13 cellular contexts compared by ENCODE assay signal in genomic region chr18:48079885-48080284, GRCh38.
DNase-seq lines count a peak whose midpoint lies in the region; ATAC-seq and TF ChIP-seq lines count a peak whose summit lies in the region.
"Had no signal": no experiment of that assay in that cellular context is flagged by ENCODE, and none has a peak within 500 bp of the region (broad histone marks: within the 10 kb centered on the region; RNA-seq: fewer than 3 reads in every experiment).

No MANE protein-coding gene starts in this region.

- no peak for ATAC-seq in GM19467 (IDR thresholded peaks at IDR 0.05; ENCODE audit: unreplicated experiment)

- H3K27ac ChIP-seq in BLaER1 (no peak overlapping the region), H9 (ENCODE audit: insufficient read length, low read depth, low read length) (no peak overlapping the region), WERI-Rb-1 (peak overlapping the region; percentile 52), neural cell (ENCODE audit: low read length) (peak overlapping the region; percentile 71)

- H2BK120ac ChIP-seq in H9 (ENCODE audit: low read depth, low read length, poor library complexity, severe bottlenecking): no peak overlapping the region

- no peak overlapping the region for H2BK15ac ChIP-seq in H9 (ENCODE audit: low read depth, low read length)

- H4K20me1 ChIP-seq in BLaER1: no peaks in the 10 kb centered on the region
- H4K20me1 ChIP-seq in H9 (ENCODE audit: control insufficient read depth, insufficient read depth, insufficient read length): no peaks in the 10 kb centered on the region
- H4K20me1 ChIP-seq in neural cell (ENCODE audit: insufficient read depth): no peaks in the 10 kb centered on the region

- H3K9ac ChIP-seq in BLaER1 (no peak overlapping the region), H9 (ENCODE audit: extremely low read depth, insufficient read length, low read length) (no peak overlapping the region), neural cell (ENCODE audit: low read length) (peak overlapping the region; percentile 47)

- peak overlapping the region in 2 of 3 experiments; percentile 31 to 73; a peak in 2 of 7 replicates for H3K27ac Mint-ChIP-seq in H9

- H3K4me3 Mint-ChIP-seq in H9: peak overlapping the region in 1 of 2 experiments; percentile 4; a peak in 1 of 5 replicates

- no peaks in the 10 kb centered on the region for H3K79me1 ChIP-seq in H9 (ENCODE audit: insufficient read depth, low read depth, low read length, poor library complexity, severe bottlenecking)

- H2BK5ac ChIP-seq in H9 (ENCODE audit: insufficient read length, low read length): no peak overlapping the region

- H3K4me3 ChIP-seq in BLaER1: no peak overlapping the region
- H3K4me3 ChIP-seq in WERI-Rb-1 (ENCODE audit: low read depth, low read length): no peak overlapping the region
- H3K4me3 ChIP-seq in neural cell (ENCODE audit: low read length): peak overlapping the region; percentile 36

- no peak overlapping the region for H2BK12ac ChIP-seq in H9 (ENCODE audit: insufficient read length, low read depth, low read length)

- peak; percentile 97 for TF ChIP-seq EP300 in neural cell (conservative IDR thresholded peaks at IDR 0.05; ENCODE audit: poor library complexity, severe bottlenecking)

- H3K9me3 ChIP-seq in BLaER1: no peaks in the 10 kb centered on the region
- H3K9me3 ChIP-seq in H9 (ENCODE audit: control insufficient read depth, low read depth, low read length): no peaks in the 10 kb centered on the region
- H3K9me3 ChIP-seq in WERI-Rb-1 (ENCODE audit: severe bottlenecking): no peaks in the 10 kb centered on the region
- no peaks in the 10 kb centered on the region for H3K9me3 ChIP-seq in neural cell (ENCODE audit: low read length)
- H3K9me3 ChIP-seq: Caco-2 had no signal

- H3K9me3 Mint-ChIP-seq in H9: no peaks in the 10 kb centered on the region; a peak in 1 of 5 replicates

- H3K23ac ChIP-seq in H9 (ENCODE audit: insufficient read length, low read depth, low read length): no peak overlapping the region

- WGBS in H9 (ENCODE audit: extremely low coverage, insufficient read length, low lambda C conversion rate): no CpG with 5 or more reads among the region's 5 CpGs

- H3F3A ChIP-seq in neural cell (ENCODE audit: insufficient read depth, low read length, poor library complexity, severe bottlenecking): no peaks in the 10 kb centered on the region

- no peak overlapping the region for H3K14ac ChIP-seq in H9 (ENCODE audit: insufficient read depth, low read length)

- H3K4me1 Mint-ChIP-seq in H9: peaks cover 16 to 27% of the 10 kb centered on the region in 2 experiments

- no peak overlapping the region for H2BK20ac ChIP-seq in H9 (ENCODE audit: low read depth, low read length, poor library complexity, severe bottlenecking)

- no peak overlapping the region for H4K5ac ChIP-seq in H9 (ENCODE audit: insufficient read length, low read depth, low read length)

- no peak overlapping the region for H4K8ac ChIP-seq in H9 (replicated peaks; ENCODE audit: insufficient read length, low read depth, low read length)

- H3K4me2 ChIP-seq in BLaER1 (peak overlapping the region; percentile 47), H9 (ENCODE audit: insufficient read depth, insufficient read length, low read length) (no peak overlapping the region), neural cell (ENCODE audit: low read length) (peak overlapping the region; percentile 11)

- H3K23me2 ChIP-seq in H9 (ENCODE audit: insufficient read length, low read depth, low read length, poor library complexity, severe bottlenecking): no peaks in the 10 kb centered on the region

- H4K91ac ChIP-seq in H9 (ENCODE audit: insufficient read length, low read depth, low read length): no peak overlapping the region

- H3K79me2 ChIP-seq in H9 (ENCODE audit: insufficient read depth, low read length) (no peaks in the 10 kb centered on the region), neural cell (replicated peaks; ENCODE audit: insufficient read depth, low read length) (no peaks in the 10 kb centered on the region)

- H3K4ac ChIP-seq in H9 (ENCODE audit: low read depth, low read length): no peak overlapping the region

- peaks cover 2% of the 10 kb centered on the region for H3K27me3 Mint-ChIP-seq in H9 (ENCODE audit: low read depth)

- no peak for DNase-seq in H9
- DNase-seq in WERI-Rb-1: peak; percentile 86
- DNase-seq in DMS79 treated with DMSO at 0.1 percent for 48 hours (lab: John Stamatoyannopoulos, UW): no peak
- no peak for DNase-seq in superior temporal gyrus (ENCODE audit: extremely low spot score)
- DNase-seq: ACHN, AML-193, Caco-2, DMS53, NCI-H1105, NCI-H187 had no signal

- H3K4me1 ChIP-seq in BLaER1: peaks cover 12% of the 10 kb centered on the region
- peaks cover 6% of the 10 kb centered on the region; the same call in 1 of the 2 replicates for H3K4me1 ChIP-seq in H9 (ENCODE audit: insufficient read depth, low read length)
- H3K4me1 ChIP-seq: Caco-2 had no signal

- H3K36me3 ChIP-seq in BLaER1 (no peaks in the 10 kb centered on the region), WERI-Rb-1 (no peaks in the 10 kb centered on the region), neural cell (ENCODE audit: insufficient read depth, low read length) (no peaks in the 10 kb centered on the region)

- no peak overlapping the region for H3K56ac ChIP-seq in H9 (ENCODE audit: insufficient read length, low read depth, low read length)

- H3K18ac ChIP-seq in H9 (ENCODE audit: insufficient read length, low read depth, low read length): no peak overlapping the region

- TF ChIP-seq RAD21 in neural cell (conservative IDR thresholded peaks at IDR 0.05): peak; percentile 46

- TF ChIP-seq CTCF in H9 (conservative IDR thresholded peaks at IDR 0.05) (no peak), WERI-Rb-1 (IDR thresholded peaks at IDR 0.05; ENCODE audit: low read depth, low read length) (0 out of 2 replicates have a peak, but pooled peaks have one; percentile 1), neural cell (IDR thresholded peaks at IDR 0.05; ENCODE audit: poor library complexity, severe bottlenecking) (peak; percentile 13)

- no peak overlapping the region for H2AFZ ChIP-seq in H9 (ENCODE audit: low read length)
- no peak overlapping the region for H2AFZ ChIP-seq in neural cell (ENCODE audit: low read depth, low read length)

- H3K9me2 ChIP-seq in neural cell (ENCODE audit: insufficient read depth, low read length): no peaks in the 10 kb centered on the region

- no peak overlapping the region for H2AK5ac ChIP-seq in H9 (ENCODE audit: insufficient read length, low read length)

- H3K36me3 Mint-ChIP-seq in H9 (ENCODE audit: insufficient read depth in 1 of 3, low read depth in 3 of 3): no peaks in the 10 kb centered on the region; a peak in 1 of 7 replicates

- H3T11ph ChIP-seq in H9 (ENCODE audit: low read length): no peak overlapping the region

- H3K27me3 ChIP-seq in BLaER1 (no peaks in the 10 kb centered on the region; the same call in 1 of the 2 replicates), H9 (ENCODE audit: insufficient read depth, low read length) (no peaks in the 10 kb centered on the region), WERI-Rb-1 (ENCODE audit: insufficient read depth, low read depth, severe bottlenecking) (no peaks in the 10 kb centered on the region), neural cell (ENCODE audit: insufficient read depth, low read depth, low read length) (no peaks in the 10 kb centered on the region)

TF ChIP-seq in neural cell, 6 proteins besides CTCF, POLR2A, EP300 and RAD21:
- TF ChIP-seq POLR2AphosphoS5 (IDR thresholded peaks at IDR 0.05) (peak; percentile 73), SMC3 (conservative IDR thresholded peaks at IDR 0.05; ENCODE audit: poor library complexity) (peak; percentile 29), MXI1 (conservative IDR thresholded peaks at IDR 0.05; ENCODE audit: poor library complexity, severe bottlenecking) (no peak), REST (IDR thresholded peaks at IDR 0.05; ENCODE audit: borderline replicate concordance) (no peak)

Comparison
In these comparisons a context has a peak if more than half of its experiments do, and no peak if none do; other contexts are left out.
1. H3K27ac ChIP-seq: peak in WERI-Rb-1 (single experiment) and neural cell (single experiment); none in BLaER1 (single experiment) and H9 (single experiment).